In the genomic region with DNA sequence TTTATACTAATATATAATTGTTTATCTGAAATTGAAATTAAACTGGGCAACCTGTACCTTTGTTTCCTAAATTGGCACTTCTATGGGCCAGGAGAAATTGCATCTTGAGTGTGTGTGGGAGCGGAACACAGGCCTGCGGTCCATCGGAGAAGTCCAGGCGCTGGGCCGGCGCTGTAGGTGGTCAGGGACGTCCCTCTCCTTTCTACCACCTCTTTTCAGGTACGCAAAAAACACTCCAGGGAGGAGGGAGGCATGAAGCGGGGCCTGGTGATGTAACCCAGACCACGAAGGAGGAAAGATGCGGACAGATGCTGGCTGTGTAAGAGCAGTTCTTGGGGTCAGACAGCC, we compare ENCODE assay signal across 12 cellular contexts. TPM values are rescaled to one million over a fixed set of nuclear protein-coding genes. Genes with fewer than 3 reads are reported as not detected.
DNase-seq lines count a peak whose midpoint lies in the region; ATAC-seq and TF ChIP-seq lines count a peak whose summit lies in the region.
"Had no signal": no experiment of that assay in that cellular context is flagged by ENCODE, and none has a peak within 500 bp of the region (broad histone marks: within the 10 kb centered on the region; RNA-seq: fewer than 3 reads in every experiment).

No MANE protein-coding gene starts in this region.

- CTCF ChIA-PET in activated CD4-positive, alpha-beta T cell treated with anti-CD3 and anti-CD28 coated beads, Interleukin-2, amount 10 ng/mL, durations not matched to agents 7 days and 5 days (lab: Charles Lee), result no interaction called here

- no peak for DNase-seq in activated CD4-positive, alpha-beta T cell treated with anti-CD3 and anti-CD28 coated beads, Interleukin-2, amount 10 ng/mL, durations not matched to agents 7 days and 5 days
- no peak for DNase-seq in activated CD4-positive, alpha-beta T cell treated with anti-CD3 and anti-CD28 coated beads, Interleukin-2, amount 50 U/mL, for 48 hours
- DNase-seq in activated naive CD8-positive, alpha-beta T cell treated with anti-CD3 and anti-CD28 coated beads for 36 hours, result no peak
- DNase-seq in immature natural killer cell, result no peak
- DNase-seq in stimulated activated effector memory CD8-positive, alpha-beta T cell treated with anti-CD3 and anti-CD28 coated beads, Interleukin-12 subunit alpha, Interleukin-12 subunit beta, amount 100 ng/mL, for 72 hours (ENCODE audit: low spot score in 2 of 2), result no peak
- no peak for DNase-seq in DMS53 treated with DMSO at 0.1 percent for 48 hours (lab: John Stamatoyannopoulos, UW; ENCODE audit: unreplicated experiment)
- DNase-seq in foreskin fibroblast, result no peak
- DNase-seq: DND-41 had no signal

- no peaks in the 10 kb centered on the region for H3K36me3 Mint-ChIP-seq in activated CD4-positive, alpha-beta T cell treated with anti-CD3 and anti-CD28 coated beads, Interleukin-2, amount 10 ng/mL, durations not matched to agents 7 days and 5 days (ENCODE audit: low read depth)
- peaks cover 2% of the 10 kb centered on the region for H3K36me3 Mint-ChIP-seq in activated naive CD8-positive, alpha-beta T cell treated with anti-CD3 and anti-CD28 coated beads for 36 hours
- peaks cover 0 to 4% (median 3%) of the 10 kb centered on the region in 3 donors for H3K36me3 Mint-ChIP-seq in immature natural killer cell
- no peaks in the 10 kb centered on the region for H3K36me3 Mint-ChIP-seq in stimulated activated effector memory CD8-positive, alpha-beta T cell treated with anti-CD3 and anti-CD28 coated beads, Interleukin-12 subunit alpha, Interleukin-12 subunit beta, amount 100 ng/mL, for 72 hours

- no peaks in the 10 kb centered on the region for H3K9me3 Mint-ChIP-seq in activated CD4-positive, alpha-beta T cell treated with anti-CD3 and anti-CD28 coated beads, Interleukin-2, amount 10 ng/mL, durations not matched to agents 7 days and 5 days
- no peaks in the 10 kb centered on the region for H3K9me3 Mint-ChIP-seq in activated naive CD8-positive, alpha-beta T cell treated with anti-CD3 and anti-CD28 coated beads for 36 hours
- peaks cover 0 to 5% (median 0%) of the 10 kb centered on the region in 6 donors for H3K9me3 Mint-ChIP-seq in immature natural killer cell
- H3K9me3 Mint-ChIP-seq in stimulated activated effector memory CD8-positive, alpha-beta T cell treated with anti-CD3 and anti-CD28 coated beads, Interleukin-12 subunit alpha, Interleukin-12 subunit beta, amount 100 ng/mL, for 72 hours, result no peaks in the 10 kb centered on the region

- H3K4me3 Mint-ChIP-seq in activated CD4-positive, alpha-beta T cell treated with anti-CD3 and anti-CD28 coated beads, Interleukin-2, amount 10 ng/mL, durations not matched to agents 7 days and 5 days, result peak overlapping the region; percentile 9
- peak overlapping the region; percentile 66 for H3K4me3 Mint-ChIP-seq in activated naive CD8-positive, alpha-beta T cell treated with anti-CD3 and anti-CD28 coated beads for 36 hours
- H3K4me3 Mint-ChIP-seq in immature natural killer cell, result peak overlapping the region in 3 of 5 donors; percentile 48 to 54 (median 54)
- H3K4me3 Mint-ChIP-seq in stimulated activated effector memory CD8-positive, alpha-beta T cell treated with anti-CD3 and anti-CD28 coated beads, Interleukin-12 subunit alpha, Interleukin-12 subunit beta, amount 100 ng/mL, for 72 hours, result peak overlapping the region; percentile 14

- no peak for TF ChIP-seq CTCF in foreskin fibroblast (IDR thresholded peaks at IDR 0.05; ENCODE audit: low read depth, low read length)

- POLR2A ChIA-PET in activated CD4-positive, alpha-beta T cell treated with anti-CD3 and anti-CD28 coated beads, Interleukin-2, amount 10 ng/mL, durations not matched to agents 7 days and 5 days (lab: Charles Lee), result no interaction called here

- ATAC-seq in stimulated activated effector memory CD8-positive, alpha-beta T cell treated with anti-CD3 and anti-CD28 coated beads, Interleukin-12 subunit alpha, Interleukin-12 subunit beta, amount 100 ng/mL, for 72 hours, result no peak
- no peak for ATAC-seq in GM21360 (IDR thresholded peaks at IDR 0.05; ENCODE audit: unreplicated experiment)
- ATAC-seq: esophagus mucosa had no signal

- H3K27ac Mint-ChIP-seq in activated CD4-positive, alpha-beta T cell treated with anti-CD3 and anti-CD28 coated beads, Interleukin-2, amount 10 ng/mL, durations not matched to agents 7 days and 5 days, result no peak overlapping the region
- H3K27ac Mint-ChIP-seq in activated naive CD8-positive, alpha-beta T cell treated with anti-CD3 and anti-CD28 coated beads for 36 hours, result no peak overlapping the region
- no peak overlapping the region for H3K27ac Mint-ChIP-seq in immature natural killer cell
- no peak overlapping the region for H3K27ac Mint-ChIP-seq in stimulated activated effector memory CD8-positive, alpha-beta T cell treated with anti-CD3 and anti-CD28 coated beads, Interleukin-12 subunit alpha, Interleukin-12 subunit beta, amount 100 ng/mL, for 72 hours

- H3K27me3 Mint-ChIP-seq in activated CD4-positive, alpha-beta T cell treated with anti-CD3 and anti-CD28 coated beads, Interleukin-2, amount 10 ng/mL, durations not matched to agents 7 days and 5 days, result peaks cover 61% of the 10 kb centered on the region
- H3K27me3 Mint-ChIP-seq in activated naive CD8-positive, alpha-beta T cell treated with anti-CD3 and anti-CD28 coated beads for 36 hours, result peaks cover 62% of the 10 kb centered on the region
- H3K27me3 Mint-ChIP-seq in immature natural killer cell (ENCODE audit: low read depth in 3 of 3), result peaks cover 19 to 21% (median 20%) of the 10 kb centered on the region in 3 donors

- H3K4me3 ChIP-seq in foreskin fibroblast (ENCODE audit: low read depth in 1 of 2, low read length in 2 of 2), result no peak overlapping the region
- H3K4me3 ChIP-seq: A549 had no signal

- H3K4me1 Mint-ChIP-seq in activated CD4-positive, alpha-beta T cell treated with anti-CD3 and anti-CD28 coated beads, Interleukin-2, amount 10 ng/mL, durations not matched to agents 7 days and 5 days, result peaks cover 5% of the 10 kb centered on the region
- peaks cover 6% of the 10 kb centered on the region for H3K4me1 Mint-ChIP-seq in activated naive CD8-positive, alpha-beta T cell treated with anti-CD3 and anti-CD28 coated beads for 36 hours
- H3K4me1 Mint-ChIP-seq in immature natural killer cell, result peaks cover 0 to 5% of the 10 kb centered on the region in 2 donors
- peaks cover 5% of the 10 kb centered on the region for H3K4me1 Mint-ChIP-seq in stimulated activated effector memory CD8-positive, alpha-beta T cell treated with anti-CD3 and anti-CD28 coated beads, Interleukin-12 subunit alpha, Interleukin-12 subunit beta, amount 100 ng/mL, for 72 hours

RNA-seq across cellular contexts. Expression of a gene that starts 0.7 kb away (rescaled TPM):
- total RNA-seq in activated CD4-positive, alpha-beta T cell treated with anti-CD3 and anti-CD28 coated beads, Interleukin-2, amount 10 ng/mL, durations not matched to agents 7 days and 5 days, result not detected
- not detected for total RNA-seq in activated naive CD8-positive, alpha-beta T cell treated with anti-CD3 and anti-CD28 coated beads for 36 hours
- polyA plus RNA-seq in immature natural killer cell, result not detected
- total RNA-seq: esophagus mucosa, NCI-H460 had no signal
- polyA plus RNA-seq: A549 had no signal

RNA-seq across cellular contexts. Expression of a gene that starts 26.6 kb away (rescaled TPM):
- total RNA-seq in activated CD4-positive, alpha-beta T cell treated with anti-CD3 and anti-CD28 coated beads, Interleukin-2, amount 10 ng/mL, durations not matched to agents 7 days and 5 days, result 10 to 100 TPM; 16.8 to 17.4 TPM
- total RNA-seq in activated naive CD8-positive, alpha-beta T cell treated with anti-CD3 and anti-CD28 coated beads for 36 hours, result 10 to 100 TPM; 13.6 to 14.4 TPM
- 10 to 100 TPM in 1 of 3 donors, 1 to 10 TPM in 2; 4.6 to 14.3 (median 9.4) TPM for polyA plus RNA-seq in immature natural killer cell

Comparison
In these comparisons a context has a peak if more than half of its experiments do, and no peak if none do; other contexts are left out.
1. H3K4me3 Mint-ChIP-seq: peak in every context shown above with its lines; median percentile 66 in activated naive CD8-positive, alpha-beta T cell treated with anti-CD3 and anti-CD28 coated beads for 36 hours; 54 in immature natural killer cell; 14 in stimulated activated effector memory CD8-positive, alpha-beta T cell treated with anti-CD3 and anti-CD28 coated beads, Interleukin-12 subunit alpha, Interleukin-12 subunit beta, amount 100 ng/mL, for 72 hours; 9 in activated CD4-positive, alpha-beta T cell treated with anti-CD3 and anti-CD28 coated beads, Interleukin-2, amount 10 ng/mL, durations not matched to agents 7 days and 5 days.